ENCODE assay signal across 9 cellular contexts in genomic region chr14:69090187-69090789, GRCh38.
DNase-seq lines count a peak whose midpoint lies in the region; ATAC-seq and TF ChIP-seq lines count a peak whose summit lies in the region.
"Had no signal": no experiment of that assay in that cellular context is flagged by ENCODE, and none has a peak within 500 bp of the region (broad histone marks: within the 10 kb centered on the region; RNA-seq: fewer than 3 reads in every experiment).

No MANE protein-coding gene starts in this region.

- no peak overlapping the region for H3K9ac ChIP-seq in Karpas-422 (ENCODE audit: low read length)
- H3K9ac ChIP-seq: BLaER1 treated with 17β-estradiol and CSF1 and Interleukin-3, amounts not matched to agents 10 nM and 100 nM had no signal

- H2AFZ ChIP-seq in Karpas-422 (ENCODE audit: low read length) = no peak overlapping the region

- H3K9me2 ChIP-seq in Karpas-422 (replicated peaks; ENCODE audit: insufficient read depth, low read length) = no peaks in the 10 kb centered on the region

- H3K4me1 ChIP-seq in Karpas-422 (ENCODE audit: low read length) (no peaks in the 10 kb centered on the region), gastroesophageal sphincter (peaks cover 11 to 80% (median 32%) of the 10 kb centered on the region in 3 donors)
- H3K4me1 ChIP-seq: BLaER1 treated with 17β-estradiol and CSF1 and Interleukin-3, amounts not matched to agents 10 nM and 100 nM had no signal

- H3K4me3 ChIP-seq in Karpas-422 (ENCODE audit: low read length) (no peak overlapping the region), WI38 (ENCODE audit: low read depth, low read length) (no peak overlapping the region), gastroesophageal sphincter (no peak overlapping the region)
- H3K4me3 ChIP-seq: BLaER1 treated with 17β-estradiol and CSF1 and Interleukin-3, amounts not matched to agents 10 nM and 100 nM had no signal

- no peak overlapping the region for H3K4me2 ChIP-seq in Karpas-422 (ENCODE audit: low read depth, low read length, poor library complexity, severe bottlenecking)
- H3K4me2 ChIP-seq: BLaER1 treated with 17β-estradiol and CSF1 and Interleukin-3, amounts not matched to agents 10 nM and 100 nM had no signal

- TF ChIP-seq EP300 in gastroesophageal sphincter (IDR thresholded peaks at IDR 0.05) = no peak

- peak; percentile 15 for DNase-seq in NCI-H1694 (lab: John Stamatoyannopoulos, UW)
- no peak for DNase-seq in NCI-H1694 treated with DMSO at 0.1 percent for 48 hours (lab: John Stamatoyannopoulos, UW)
- DNase-seq in Karpas-422 = peak; percentile 75
- peak; percentile 35 for DNase-seq in stimulated activated CD4-positive, alpha-beta T cell treated with anti-CD3 and anti-CD28 coated beads, Interleukin-15, amount 100 ng/mL, for 24 hours

- TF ChIP-seq CTCF in WI38 (IDR thresholded peaks at IDR 0.05; ENCODE audit: low read depth, low read length) (peak; percentile 66), gastroesophageal sphincter (IDR thresholded peaks at IDR 0.05) (peak; percentile 50 to 66 (median 60))

- no peak for ATAC-seq in gastroesophageal sphincter
- ATAC-seq in HG03378 (IDR thresholded peaks at IDR 0.05; ENCODE audit: unreplicated experiment) = no peak
- no peak for ATAC-seq in HG03432 (IDR thresholded peaks at IDR 0.05; ENCODE audit: unreplicated experiment)

- H3K79me2 ChIP-seq in Karpas-422 (ENCODE audit: low read length) = 0 out of 2 replicates have a peak, but pooled peaks cover 8% of the 10 kb centered on the region

- peaks cover 16% of the 10 kb centered on the region; the same call in 1 of the 2 replicates for H3K36me3 ChIP-seq in Karpas-422 (ENCODE audit: insufficient read depth, low read length)
- H3K36me3 ChIP-seq in gastroesophageal sphincter = peaks cover 4 to 21% of the 10 kb centered on the region in 2 donors

- H3K27ac ChIP-seq in Karpas-422 (ENCODE audit: low read length) = no peak overlapping the region
- H3K27ac ChIP-seq in gastroesophageal sphincter = peak overlapping the region; percentile 84 to 99 (median 90)
- H3K27ac ChIP-seq: BLaER1 treated with 17β-estradiol and CSF1 and Interleukin-3, amounts not matched to agents 10 nM and 100 nM had no signal

- H3K9me3 ChIP-seq in Karpas-422 (ENCODE audit: low read length) (no peaks in the 10 kb centered on the region), gastroesophageal sphincter (no peaks in the 10 kb centered on the region)
- H3K9me3 ChIP-seq: BLaER1 treated with 17β-estradiol and CSF1 and Interleukin-3, amounts not matched to agents 10 nM and 100 nM had no signal

- TF ChIP-seq POLR2A in gastroesophageal sphincter (IDR thresholded peaks at IDR 0.05) = no peak

- 56 to 74% methylated on average over 4 of the region's 4 CpGs for WGBS in gastroesophageal sphincter (ENCODE audit: low coverage in 1 of 2), 2 donors

- H4K20me1 ChIP-seq in Karpas-422 (ENCODE audit: insufficient read depth, low read depth, low read length) = no peaks in the 10 kb centered on the region

- H3K27me3 ChIP-seq in Karpas-422 (ENCODE audit: low read length) (no peaks in the 10 kb centered on the region), gastroesophageal sphincter (no peaks in the 10 kb centered on the region)
- H3K27me3 ChIP-seq: BLaER1 treated with 17β-estradiol and CSF1 and Interleukin-3, amounts not matched to agents 10 nM and 100 nM had no signal
